10 cellular contexts compared by ENCODE assay signal in the genomic region with DNA sequence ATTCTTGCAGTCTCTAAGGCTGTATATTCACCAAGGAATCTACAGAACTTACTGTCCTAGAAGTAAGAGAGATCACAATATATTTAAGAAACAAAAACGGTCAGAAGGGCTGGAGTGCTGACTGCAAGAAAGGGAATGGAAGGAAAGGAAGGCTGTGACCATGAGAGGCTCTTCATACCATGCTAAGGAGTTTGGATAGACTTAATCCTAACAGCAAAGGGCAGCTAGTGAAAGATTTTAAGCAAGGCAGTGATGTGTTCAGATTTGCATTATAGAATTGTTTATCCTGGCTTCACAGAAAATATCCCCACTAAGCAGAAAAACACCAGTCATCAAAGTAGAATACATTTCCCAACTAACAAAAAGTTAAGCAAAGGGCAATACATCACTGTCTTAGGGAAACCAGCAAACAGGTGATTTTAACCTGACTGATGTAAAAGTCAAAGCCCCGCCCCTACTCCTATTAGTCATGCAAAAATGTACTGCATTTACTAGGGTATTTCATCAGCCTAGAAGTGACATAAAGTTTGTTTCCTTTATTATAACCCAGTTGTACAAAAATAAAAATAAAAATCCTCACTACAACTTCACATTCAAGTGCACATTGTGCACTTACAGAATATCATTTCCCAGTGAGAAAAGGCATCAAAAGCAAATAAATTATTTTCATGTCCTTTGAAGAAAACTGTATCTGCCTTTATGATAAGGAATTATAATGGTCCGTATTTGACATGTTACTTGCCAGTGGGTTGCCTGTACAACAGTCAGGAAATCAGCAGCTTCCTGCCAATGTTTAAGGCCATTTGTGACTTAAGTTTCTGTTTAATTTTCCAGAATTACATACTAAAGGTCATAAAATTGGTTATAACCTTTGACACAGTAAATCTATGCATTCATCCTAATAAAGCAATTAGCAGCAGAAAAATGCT. TPM values are rescaled to one million over a fixed set of nuclear protein-coding genes. Genes with fewer than 3 reads are reported as not detected.
DNase-seq lines count a peak whose midpoint lies in the region; ATAC-seq and TF ChIP-seq lines count a peak whose summit lies in the region.
"Had no signal": no experiment of that assay in that cellular context is flagged by ENCODE, and none has a peak within 500 bp of the region (broad histone marks: within the 10 kb centered on the region; RNA-seq: fewer than 3 reads in every experiment).

No MANE protein-coding gene starts in this region.

- peak; percentile 56 to 76 for DNase-seq in activated CD4-positive, alpha-beta T cell treated with anti-CD3 and anti-CD28 coated beads for 4 hours
- DNase-seq in activated CD4-positive, alpha-beta T cell treated with anti-CD3 and anti-CD28 coated beads for 1 hour, result no peak
- no peak for DNase-seq in T-helper 2 cell treated with Interferon-gamma antibody and Interleukin-4, amounts not matched to agents 5 μg/mL and 100 μg/mL, for 36 hours (ENCODE audit: low spot score)
- DNase-seq in epithelial cell of prostate (ENCODE audit: low read depth, low spot score) (peak; percentile 24), WERI-Rb-1 (no peak), left ventricle myocardium inferior (no peak), Right ventricle myocardium inferior (ENCODE audit: missing footprints) (no peak)
- no peak for DNase-seq in stimulated activated effector memory CD8-positive, alpha-beta T cell treated with anti-CD3 and anti-CD28 coated beads, Interleukin-12 subunit alpha, Interleukin-12 subunit beta, amount 100 ng/mL, for 72 hours (ENCODE audit: low spot score in 2 of 2)
- DNase-seq: C1 segment of cervical spinal cord, KG1 had no signal

- intact Hi-C loops in left ventricle myocardium inferior (cut with micrococcal nuclease), result no loop called here
- intact Hi-C loops in Right ventricle myocardium inferior (cut with DNase I), result no loop called here

- no peak for TF ChIP-seq CTCF in WERI-Rb-1 (IDR thresholded peaks at IDR 0.05; ENCODE audit: low read depth, low read length)
- no peak for TF ChIP-seq CTCF in left ventricle myocardium inferior (IDR thresholded peaks at IDR 0.05; ENCODE audit: borderline replicate concordance)

- H3K9me3 ChIP-seq in WERI-Rb-1 (ENCODE audit: severe bottlenecking) (no peaks in the 10 kb centered on the region), left ventricle myocardium inferior (replicated peaks) (no peaks in the 10 kb centered on the region)

- no peak overlapping the region for H3K27ac Mint-ChIP-seq in T-helper 2 cell treated with Interferon-gamma antibody and Interleukin-4, amounts not matched to agents 5 μg/mL and 100 μg/mL, for 36 hours
- peak overlapping the region; percentile 70 for H3K27ac Mint-ChIP-seq in stimulated activated effector memory CD8-positive, alpha-beta T cell treated with anti-CD3 and anti-CD28 coated beads, Interleukin-12 subunit alpha, Interleukin-12 subunit beta, amount 100 ng/mL, for 72 hours

- no peaks in the 10 kb centered on the region for H3K9me3 Mint-ChIP-seq in T-helper 2 cell treated with Interferon-gamma antibody and Interleukin-4, amounts not matched to agents 5 μg/mL and 100 μg/mL, for 36 hours
- no peaks in the 10 kb centered on the region for H3K9me3 Mint-ChIP-seq in stimulated activated effector memory CD8-positive, alpha-beta T cell treated with anti-CD3 and anti-CD28 coated beads, Interleukin-12 subunit alpha, Interleukin-12 subunit beta, amount 100 ng/mL, for 72 hours

- H3K27ac ChIP-seq in epithelial cell of prostate (peak overlapping the region; percentile 80), WERI-Rb-1 (no peak overlapping the region), left ventricle myocardium inferior (replicated peaks) (no peak overlapping the region)

- H3K4me3 Mint-ChIP-seq in T-helper 2 cell treated with Interferon-gamma antibody and Interleukin-4, amounts not matched to agents 5 μg/mL and 100 μg/mL, for 36 hours, result peak overlapping the region; percentile 41
- no peak overlapping the region for H3K4me3 Mint-ChIP-seq in stimulated activated effector memory CD8-positive, alpha-beta T cell treated with anti-CD3 and anti-CD28 coated beads, Interleukin-12 subunit alpha, Interleukin-12 subunit beta, amount 100 ng/mL, for 72 hours

- ATAC-seq in stimulated activated effector memory CD8-positive, alpha-beta T cell treated with anti-CD3 and anti-CD28 coated beads, Interleukin-12 subunit alpha, Interleukin-12 subunit beta, amount 100 ng/mL, for 72 hours, result peak; percentile 92
- ATAC-seq in Right ventricle myocardium inferior, result no peak

- H3K27me3 ChIP-seq in WERI-Rb-1 (ENCODE audit: insufficient read depth, low read depth, severe bottlenecking) (no peaks in the 10 kb centered on the region), left ventricle myocardium inferior (ENCODE audit: low read depth) (no peaks in the 10 kb centered on the region)

- H3K36me3 ChIP-seq in WERI-Rb-1 (no peaks in the 10 kb centered on the region), left ventricle myocardium inferior (no peaks in the 10 kb centered on the region)

- peaks cover 4% of the 10 kb centered on the region for H3K36me3 Mint-ChIP-seq in T-helper 2 cell treated with Interferon-gamma antibody and Interleukin-4, amounts not matched to agents 5 μg/mL and 100 μg/mL, for 36 hours (ENCODE audit: low read depth)
- no peaks in the 10 kb centered on the region for H3K36me3 Mint-ChIP-seq in stimulated activated effector memory CD8-positive, alpha-beta T cell treated with anti-CD3 and anti-CD28 coated beads, Interleukin-12 subunit alpha, Interleukin-12 subunit beta, amount 100 ng/mL, for 72 hours

- no peaks in the 10 kb centered on the region for H3K27me3 Mint-ChIP-seq in T-helper 2 cell treated with Interferon-gamma antibody and Interleukin-4, amounts not matched to agents 5 μg/mL and 100 μg/mL, for 36 hours (ENCODE audit: low read depth)

- peaks cover 85% of the 10 kb centered on the region for H3K4me1 ChIP-seq in left ventricle myocardium inferior

- peaks cover 50% of the 10 kb centered on the region for H3K4me1 Mint-ChIP-seq in T-helper 2 cell treated with Interferon-gamma antibody and Interleukin-4, amounts not matched to agents 5 μg/mL and 100 μg/mL, for 36 hours (ENCODE audit: low read depth)
- H3K4me1 Mint-ChIP-seq in stimulated activated effector memory CD8-positive, alpha-beta T cell treated with anti-CD3 and anti-CD28 coated beads, Interleukin-12 subunit alpha, Interleukin-12 subunit beta, amount 100 ng/mL, for 72 hours, result peaks cover 61% of the 10 kb centered on the region

- H3K4me3 ChIP-seq in WERI-Rb-1 (ENCODE audit: low read depth, low read length) (no peak overlapping the region), left ventricle myocardium inferior (no peak overlapping the region)

RNA-seq across cellular contexts. Expression of a gene that starts 17.2 kb away (rescaled TPM):
- total RNA-seq in left ventricle myocardium inferior, result 106 TPM
- total RNA-seq in Right ventricle myocardium inferior, result 87.3 TPM

Comparison
In these comparisons a context has a peak if more than half of its experiments do, and no peak if none do; other contexts are left out.
1. DNase-seq: peak in activated CD4-positive, alpha-beta T cell treated with anti-CD3 and anti-CD28 coated beads for 4 hours (2 of 2) and epithelial cell of prostate (single experiment); none in activated CD4-positive, alpha-beta T cell treated with anti-CD3 and anti-CD28 coated beads for 1 hour (single experiment), T-helper 2 cell treated with Interferon-gamma antibody and Interleukin-4, amounts not matched to agents 5 μg/mL and 100 μg/mL, for 36 hours (single experiment), stimulated activated effector memory CD8-positive, alpha-beta T cell treated with anti-CD3 and anti-CD28 coated beads, Interleukin-12 subunit alpha, Interleukin-12 subunit beta, amount 100 ng/mL, for 72 hours (0 of 2), WERI-Rb-1 (single experiment), left ventricle myocardium inferior (single experiment) and Right ventricle myocardium inferior (single experiment).